ENCODE assay signal across 8 cellular contexts in genomic region chr5:94111209-94112004, GRCh38.
A peak's percentile ranks its signal among the peaks of the same experiment; 100 is the strongest.
DNase-seq lines count a peak whose midpoint lies in the region; ATAC-seq, FAIRE-seq and TF ChIP-seq lines count a peak whose summit lies in the region.

No MANE protein-coding gene starts in this region.

- H3K27ac ChIP-seq in rectal smooth muscle tissue (ENCODE audit: low read depth, low read length) (peak overlapping the region; percentile 89), aorta (ENCODE audit: low read depth in 1 of 2, low read length in 2 of 2) (peak overlapping the region; percentile 72 to 80)

- H3K4me3 ChIP-seq in astrocyte of the cerebellum (ENCODE audit: low read depth, low read length), result peak overlapping the region; percentile 80
- peak overlapping the region; percentile 97 for H3K4me3 ChIP-seq in rectal smooth muscle tissue (ENCODE audit: low read length)
- peak overlapping the region; percentile 47 to 64 for H3K4me3 ChIP-seq in aorta (ENCODE audit: low read length in 2 of 2)

- H3K36me3 ChIP-seq in rectal smooth muscle tissue (ENCODE audit: control insufficient read depth, insufficient read depth, low read length) (no peaks in the 10 kb centered on the region), aorta (ENCODE audit: control insufficient read depth in 1 of 2, insufficient read depth in 2 of 2, low read length in 1 of 2) (no peaks in the 10 kb centered on the region)

- 1 to 2% methylated on average over 50 to 51 of the region's 51 CpGs for WGBS in aorta, 2 donors

- TF ChIP-seq CTCF in astrocyte of the cerebellum (IDR thresholded peaks at IDR 0.05; ENCODE audit: low read depth, low read length, missing control alignments), result peak; percentile 24

- ATAC-seq in HG02973 (IDR thresholded peaks at IDR 0.05; ENCODE audit: unreplicated experiment), result peak; percentile 100
- ATAC-seq in aorta (ENCODE audit: low FRiP score), result peak; percentile 98

- DNase-seq in GM18507 (ENCODE audit: extremely low spot score, insufficient read length, low read depth) (peak; percentile 80), NCI-H187 treated with DMSO at 0.1 percent for 48 hours (lab: John Stamatoyannopoulos, UW) (peak; percentile 41), T-helper 22 cell (ENCODE audit: low read depth) (peak; percentile 84), astrocyte of the cerebellum (ENCODE audit: low read depth) (peak; percentile 94), hepatic stellate cell (ENCODE audit: low spot score) (peak; percentile 84), aorta (peak; percentile 97 to 98)

- H3K4me1 ChIP-seq in rectal smooth muscle tissue (ENCODE audit: control insufficient read depth, insufficient read depth, low read length) (peaks cover 4% of the 10 kb centered on the region), aorta (ENCODE audit: control insufficient read depth in 1 of 2, insufficient read depth in 2 of 2, low read length in 2 of 2) (no peaks in the 10 kb centered on the region)

- no peaks in the 10 kb centered on the region for H3K27me3 ChIP-seq in rectal smooth muscle tissue (ENCODE audit: control insufficient read depth, insufficient read depth, low read length)
- H3K27me3 ChIP-seq in aorta (ENCODE audit: control insufficient read depth in 1 of 2, insufficient read depth in 2 of 2, low read length in 1 of 2), result no peaks in the 10 kb centered on the region

- H3K9ac ChIP-seq in rectal smooth muscle tissue (ENCODE audit: low read length), result peak overlapping the region; percentile 91

- no peaks in the 10 kb centered on the region for H3K9me3 ChIP-seq in aorta (ENCODE audit: control insufficient read depth, low read length)

- intact Hi-C loops in aorta (cut with DNase I), result loop anchor here in 1 of 2 donors (10.0 kb wide), 1 partner anchor 487 kb away; no protein-coding TSS in a partner anchor

- in situ Hi-C loops in astrocyte of the cerebellum (cut with HindIII; ENCODE audit: low sequenced_read_pairs), result no loop called here

- peak; percentile 99 for FAIRE-seq in GM18507 (lab: Jason Lieb, UNC)

Comparison
In these comparisons a context has a peak if more than half of its experiments do, and no peak if none do; other contexts are left out.
1. Peak in every context shown above with its lines: DNase-seq, ATAC-seq, H3K4me3 ChIP-seq and H3K27ac ChIP-seq.
2. DNase-seq: peak in every context shown above with its lines; median percentile 98 in aorta; 94 in astrocyte of the cerebellum; 84 in T-helper 22 cell; 84 in hepatic stellate cell; 80 in GM18507; 41 in NCI-H187 treated with DMSO at 0.1 percent for 48 hours.